10 cellular contexts compared by ENCODE assay signal in genomic region chr20:38883081-38883980, GRCh38. TPM values are rescaled to one million over a fixed set of nuclear protein-coding genes. Genes with fewer than 3 reads are reported as not detected.
DNase-seq lines count a peak whose midpoint lies in the region; ATAC-seq and TF ChIP-seq lines count a peak whose summit lies in the region.
"Had no signal": no experiment of that assay in that cellular context is flagged by ENCODE, and none has a peak within 500 bp of the region (broad histone marks: within the 10 kb centered on the region; RNA-seq: fewer than 3 reads in every experiment).

No MANE protein-coding gene starts in this region.

- H3K4me3 Mint-ChIP-seq in Calu3 (ENCODE audit: low read depth, unreplicated experiment): no peak overlapping the region
- H3K4me3 Mint-ChIP-seq: type B pancreatic cell had no signal

- peaks cover 72% of the 10 kb centered on the region for H3K27me3 Mint-ChIP-seq in Calu3 (ENCODE audit: unreplicated experiment)

- H3K27ac ChIP-seq in caudate nucleus (ENCODE audit: low read depth, low read length): peak overlapping the region; percentile 95
- H3K27ac ChIP-seq: esophagus squamous epithelium had no signal

- no peak overlapping the region for H3K27ac Mint-ChIP-seq in Calu3 (ENCODE audit: unreplicated experiment)
- H3K27ac Mint-ChIP-seq: type B pancreatic cell had no signal

- CTCF ChIA-PET in Calu3 (lab: Charles Lee): interaction anchor here (0.5 to 1.6 kb wide), 5 partner anchors 10 to 234 kb away, joined by 3 to 4 read pairs (median 3); no protein-coding TSS in a partner anchor

- no peak for ATAC-seq in HG03378 (IDR thresholded peaks at IDR 0.05; ENCODE audit: unreplicated experiment)

- intact Hi-C loops in Calu3 (cut with micrococcal nuclease; ENCODE audit: unreplicated experiment): no loop called here

- no peaks in the 10 kb centered on the region for H3K9me3 Mint-ChIP-seq in Calu3 (ENCODE audit: low read depth, unreplicated experiment)
- H3K9me3 Mint-ChIP-seq: type B pancreatic cell had no signal

- DNase-seq in NCI-H345 (lab: John Stamatoyannopoulos, UW): peak; percentile 55
- DNase-seq in NCI-H345 treated with DMSO at 0.1 percent for 48 hours (lab: John Stamatoyannopoulos, UW; ENCODE audit: unreplicated experiment): no peak
- DNase-seq in NCI-H446 treated with DMSO at 0.1 percent for 48 hours (lab: John Stamatoyannopoulos, UW): peak; percentile 98
- DNase-seq in caudate nucleus (lab: John Stamatoyannopoulos, UW): peak in 41 of 61 donors; percentile 18 to 94 (median 47)
- peak; percentile 89 for DNase-seq in occipital lobe (lab: John Stamatoyannopoulos, UW)
- DNase-seq in stimulated activated CD4-positive, alpha-beta T cell treated with anti-CD3 and anti-CD28 coated beads, Interleukin-2, amount 100 ng/mL, for 48 hours: no peak
- no peak for DNase-seq in Calu3
- DNase-seq: esophagus squamous epithelium had no signal

- H3K4me1 Mint-ChIP-seq in Calu3 (ENCODE audit: low read depth, unreplicated experiment): no peaks in the 10 kb centered on the region

- no TSS peak for BruUV-seq in Calu3 (replicated peaks; lab: Mats Ljungman, UMichigan)

- H3K36me3 Mint-ChIP-seq in Calu3 (ENCODE audit: insufficient read depth, unreplicated experiment): no peaks in the 10 kb centered on the region
- H3K36me3 Mint-ChIP-seq: type B pancreatic cell had no signal

- TF ChIP-seq CTCF in Calu3 (IDR thresholded peaks at IDR 0.05; ENCODE audit: unreplicated experiment): no peak

RNA-seq across cellular contexts. Expression of gene FAM83D, which starts 42.9 kb away (rescaled TPM):
- total RNA-seq in occipital lobe (1.7 TPM), Calu3 (2022) (73.0 and 84.0 TPM in 2 replicates)

Comparison
In these comparisons a context has a peak if more than half of its experiments do, and no peak if none do; other contexts are left out.
1. DNase-seq: peak in NCI-H345 (single experiment), NCI-H446 treated with DMSO at 0.1 percent for 48 hours (single experiment), caudate nucleus (41 of 61) and occipital lobe (single experiment); none in NCI-H345 treated with DMSO at 0.1 percent for 48 hours (single experiment), stimulated activated CD4-positive, alpha-beta T cell treated with anti-CD3 and anti-CD28 coated beads, Interleukin-2, amount 100 ng/mL, for 48 hours (0 of 2) and Calu3 (single experiment).
2. RNA of gene FAM83D, which starts 42.9 kb away (total RNA-seq): 73.0 to 84.0 TPM in Calu3; 1.7 TPM in occipital lobe (single experiment); every median in the first group is over 10 times any median in the second.